ENCODE assay signal across 8 cellular contexts in genomic region chr11:27506200-27507182, GRCh38. TPM values are rescaled to one million over a fixed set of nuclear protein-coding genes. Genes with fewer than 3 reads are reported as not detected.
DNase-seq lines count a peak whose midpoint lies in the region; ATAC-seq and TF ChIP-seq lines count a peak whose summit lies in the region.

LIN7C (minus strand) TSS chr11:27506769; CDS start chr11:27506752, 17 bp downstream.

- H3K9me3 Mint-ChIP-seq in activated naive CD8-positive, alpha-beta T cell treated with anti-CD3 and anti-CD28 coated beads for 36 hours = no peaks in the 10 kb centered on the region

- peak; percentile 98 for DNase-seq in NCI-H1092 treated with DMSO at 0.1 percent for 48 hours (lab: John Stamatoyannopoulos, UW)
- peak; percentile 95 for DNase-seq in SKM-1 treated with dmso at 0.1 percent for 144 hours (lab: John Stamatoyannopoulos, UW; ENCODE audit: unreplicated experiment)
- peak; percentile 87 for DNase-seq in activated naive CD8-positive, alpha-beta T cell treated with anti-CD3 and anti-CD28 coated beads for 36 hours
- DNase-seq in Right ventricle myocardium superior = peak; percentile 95
- peak; percentile 96 to 98 for DNase-seq in tibial nerve (ENCODE audit: low spot score in 2 of 2)

- H3K4me2 ChIP-seq in parathyroid adenoma (ENCODE audit: low read length) = peak within 1 kb of the TSS; percentile 76

- peaks cover 16% of the 10 kb centered on the region for H3K36me3 Mint-ChIP-seq in activated naive CD8-positive, alpha-beta T cell treated with anti-CD3 and anti-CD28 coated beads for 36 hours

- WGBS in tibial nerve, 2 donors = 1 to 2% methylated on average over 36 to 58 of the region's 60 CpGs

- H3K27me3 ChIP-seq in parathyroid adenoma (ENCODE audit: control insufficient read depth, insufficient read depth, low read length) (no peaks in the 10 kb centered on the region), tibial nerve (no peaks in the 10 kb centered on the region)

- H3K4me1 Mint-ChIP-seq in activated naive CD8-positive, alpha-beta T cell treated with anti-CD3 and anti-CD28 coated beads for 36 hours = peaks cover 37% of the 10 kb centered on the region

- TF ChIP-seq POLR2A in GM10847 (IDR thresholded peaks at IDR 0.05; ENCODE audit: extremely low read depth, insufficient read length) = peak; percentile 94
- peak; percentile 81 to 94 for TF ChIP-seq POLR2A in tibial nerve (IDR thresholded peaks at IDR 0.05)

- TF ChIP-seq CTCF in parathyroid adenoma (IDR thresholded peaks at IDR 0.05) = no peak
- TF ChIP-seq CTCF in tibial nerve (IDR thresholded peaks at IDR 0.05) = peak in 2 of 5 experiments; percentile 14 to 26

- intact Hi-C loops in Right ventricle myocardium superior (cut with DNase I) = no loop called here

- H3K27ac ChIP-seq in parathyroid adenoma = peak within 1 kb of the TSS; percentile 88
- H3K27ac ChIP-seq in tibial nerve = peak within 1 kb of the TSS; percentile 81 to 96 (median 90)

- no peaks in the 10 kb centered on the region for H3K9me3 ChIP-seq in parathyroid adenoma (ENCODE audit: control insufficient read depth, low read length)
- H3K9me3 ChIP-seq in tibial nerve = no peaks in the 10 kb centered on the region

- H3K79me2 ChIP-seq in parathyroid adenoma = peaks cover 15% of the 10 kb centered on the region

- H3K4me1 ChIP-seq in parathyroid adenoma (peaks cover 4% of the 10 kb centered on the region), tibial nerve (peaks cover 0 to 47% (median 20%) of the 10 kb centered on the region in 4 donors)

- no peaks in the 10 kb centered on the region for H3K36me3 ChIP-seq in parathyroid adenoma (ENCODE audit: control insufficient read depth, insufficient read depth, low read length)
- H3K36me3 ChIP-seq in tibial nerve = peaks cover 0 to 5% (median 0%) of the 10 kb centered on the region in 3 donors

- peak; percentile 62 to 97 for TF ChIP-seq EP300 in tibial nerve (IDR thresholded peaks at IDR 0.05)

- H3K27ac Mint-ChIP-seq in activated naive CD8-positive, alpha-beta T cell treated with anti-CD3 and anti-CD28 coated beads for 36 hours = peak within 1 kb of the TSS; percentile 96

- H3K27me3 Mint-ChIP-seq in activated naive CD8-positive, alpha-beta T cell treated with anti-CD3 and anti-CD28 coated beads for 36 hours = no peaks in the 10 kb centered on the region

- H3K4me3 Mint-ChIP-seq in activated naive CD8-positive, alpha-beta T cell treated with anti-CD3 and anti-CD28 coated beads for 36 hours = peak within 1 kb of the TSS; percentile 98

- H3K9ac ChIP-seq in parathyroid adenoma = peak within 1 kb of the TSS; percentile 82

- peak within 1 kb of the TSS; percentile 98 for H2AFZ ChIP-seq in parathyroid adenoma

- peak within 1 kb of the TSS; percentile 92 for H3K4me3 ChIP-seq in parathyroid adenoma (ENCODE audit: low read depth, low read length)
- H3K4me3 ChIP-seq in tibial nerve = peak within 1 kb of the TSS; percentile 56 to 92 (median 85)

- ATAC-seq in HG02610 (IDR thresholded peaks at IDR 0.05; ENCODE audit: unreplicated experiment) (peak; percentile 94), Right ventricle myocardium superior (ENCODE audit: poor library complexity) (peak; percentile 99)

RNA-seq across cellular contexts. Expression of gene LIN7C, which starts in this region (rescaled TPM):
- 10 to 100 TPM; 29.1 to 30.6 TPM for total RNA-seq in activated naive CD8-positive, alpha-beta T cell treated with anti-CD3 and anti-CD28 coated beads for 36 hours
- total RNA-seq in Right ventricle myocardium superior = 14.9 TPM
- 10 to 100 TPM; 25.7 to 41.5 (median 36.2) TPM for total RNA-seq in tibial nerve

Comparison
In these comparisons a context has a peak if more than half of its experiments do, and no peak if none do; other contexts are left out.
1. Peak in every context shown above with its lines: DNase-seq, ATAC-seq, H3K4me3 ChIP-seq and H3K27ac ChIP-seq.